Comparison of ENCODE assay signal across 9 cellular contexts in genomic region chr3:36945326-36945980, GRCh38. TPM values are rescaled to one million over a fixed set of nuclear protein-coding genes. Genes with fewer than 3 reads are reported as not detected.
DNase-seq lines count a peak whose midpoint lies in the region; ATAC-seq and TF ChIP-seq lines count a peak whose summit lies in the region.
"Had no signal": no experiment of that assay in that cellular context is flagged by ENCODE, and none has a peak within 500 bp of the region (broad histone marks: within the 10 kb centered on the region; RNA-seq: fewer than 3 reads in every experiment).

No MANE protein-coding gene starts in this region.

- H3K9me3 ChIP-seq in smooth muscle cell (replicated peaks; ENCODE audit: low read depth): peaks cover 3% of the 10 kb centered on the region

- peaks cover 24% of the 10 kb centered on the region for H3K9me3 Mint-ChIP-seq in GM23338
- H3K9me3 Mint-ChIP-seq in activated naive CD8-positive, alpha-beta T cell treated with anti-CD3 and anti-CD28 coated beads for 36 hours: peaks cover 21% of the 10 kb centered on the region

- H4K20me1 ChIP-seq in GM23338 (replicated peaks; ENCODE audit: insufficient read depth) (no peaks in the 10 kb centered on the region), smooth muscle cell (ENCODE audit: low read depth) (no peaks in the 10 kb centered on the region)

- 86% methylated on average over 28 of the region's 28 CpGs for WGBS in smooth muscle cell (ENCODE audit: low lambda C conversion rate)

- no peaks in the 10 kb centered on the region for H3K36me3 ChIP-seq in GM23338 (ENCODE audit: insufficient read depth)
- no peaks in the 10 kb centered on the region for H3K36me3 ChIP-seq in smooth muscle cell (ENCODE audit: low read depth)

- H3K27ac ChIP-seq in GM23338 (ENCODE audit: low read depth) (no peak overlapping the region), smooth muscle cell (ENCODE audit: low read depth) (no peak overlapping the region)
- H3K27ac ChIP-seq: PC-9 had no signal

- peaks cover 14% of the 10 kb centered on the region for H3K4me1 Mint-ChIP-seq in GM23338
- H3K4me1 Mint-ChIP-seq in activated naive CD8-positive, alpha-beta T cell treated with anti-CD3 and anti-CD28 coated beads for 36 hours: peaks cover 19% of the 10 kb centered on the region

- no peaks in the 10 kb centered on the region for H3K79me2 ChIP-seq in GM23338 (replicated peaks; ENCODE audit: insufficient read depth)
- no peaks in the 10 kb centered on the region for H3K79me2 ChIP-seq in smooth muscle cell (ENCODE audit: low read depth)

- H3K4me2 ChIP-seq in GM23338 (peak overlapping the region; percentile 96), smooth muscle cell (peak overlapping the region; percentile 99)

- H3K27ac Mint-ChIP-seq in GM23338: no peak overlapping the region
- H3K27ac Mint-ChIP-seq in activated naive CD8-positive, alpha-beta T cell treated with anti-CD3 and anti-CD28 coated beads for 36 hours: peak overlapping the region; percentile 71

- DNase-seq in GM23338 (ENCODE audit: low spot score): peak; percentile 30
- no peak for DNase-seq in activated naive CD8-positive, alpha-beta T cell treated with anti-CD3 and anti-CD28 coated beads for 36 hours
- DNase-seq in smooth muscle cell (lab: John Stamatoyannopoulos, UW; ENCODE audit: unreplicated experiment): no peak
- no peak for DNase-seq in stimulated activated CD4-positive, alpha-beta T cell treated with anti-CD3 and anti-CD28 coated beads, Interleukin-2, amount 100 ng/mL, for 48 hours
- no peak for DNase-seq in SIG-M5 (lab: John Stamatoyannopoulos, UW)
- DNase-seq: PC-9 had no signal

- H3K9me2 ChIP-seq in GM23338 (ENCODE audit: insufficient read depth): no peaks in the 10 kb centered on the region

- H3K27me3 Mint-ChIP-seq in GM23338 (ENCODE audit: insufficient read depth, low read depth, poor library complexity): peaks cover 34% of the 10 kb centered on the region
- H3K27me3 Mint-ChIP-seq in activated naive CD8-positive, alpha-beta T cell treated with anti-CD3 and anti-CD28 coated beads for 36 hours: no peaks in the 10 kb centered on the region

- H3K4me3 Mint-ChIP-seq in GM23338: peak overlapping the region; percentile 76
- peak overlapping the region; percentile 69 for H3K4me3 Mint-ChIP-seq in activated naive CD8-positive, alpha-beta T cell treated with anti-CD3 and anti-CD28 coated beads for 36 hours

- H3F3A ChIP-seq in GM23338 (replicated peaks; ENCODE audit: low read depth) (no peaks in the 10 kb centered on the region), smooth muscle cell (ENCODE audit: low read depth) (peaks cover 6% of the 10 kb centered on the region)

- H2AFZ ChIP-seq in GM23338 (peak overlapping the region; percentile 96), smooth muscle cell (ENCODE audit: low read depth) (peak overlapping the region; percentile 95)
- H2AFZ ChIP-seq: PC-9 had no signal

- TF ChIP-seq CTCF in GM23338 (conservative IDR thresholded peaks at IDR 0.05; ENCODE audit: low read depth in 2 of 2) (no peak), smooth muscle cell (IDR thresholded peaks at IDR 0.05; ENCODE audit: borderline replicate concordance, insufficient read depth, poor library complexity, severe bottlenecking) (no peak)

- H3K27me3 ChIP-seq in GM23338 (ENCODE audit: insufficient read depth) (peaks cover 40% of the 10 kb centered on the region), smooth muscle cell (ENCODE audit: low read depth) (no peaks in the 10 kb centered on the region)

- ATAC-seq in GM23338 (peak; percentile 3; the same call in 2 of the 3 replicates), HG03520 (IDR thresholded peaks at IDR 0.05; ENCODE audit: unreplicated experiment) (no peak), HG02973 (IDR thresholded peaks at IDR 0.05; ENCODE audit: unreplicated experiment) (no peak)

- H3K4me3 ChIP-seq in GM23338 (peak overlapping the region; percentile 70), iPS-11a (ENCODE audit: low read depth, low read length) (peak overlapping the region; percentile 54), smooth muscle cell (peak overlapping the region; percentile 69)
- H3K4me3 ChIP-seq: PC-9 had no signal

- H3K9ac ChIP-seq in smooth muscle cell (ENCODE audit: low read depth): no peak overlapping the region

- H3K4me1 ChIP-seq in GM23338 (ENCODE audit: insufficient read depth) (peaks cover 11% of the 10 kb centered on the region), smooth muscle cell (ENCODE audit: low read depth) (peaks cover 3% of the 10 kb centered on the region)

- H3K36me3 Mint-ChIP-seq in GM23338 (ENCODE audit: low read depth): peaks cover 23% of the 10 kb centered on the region
- H3K36me3 Mint-ChIP-seq in activated naive CD8-positive, alpha-beta T cell treated with anti-CD3 and anti-CD28 coated beads for 36 hours: peaks cover 18% of the 10 kb centered on the region

TF ChIP-seq in GM23338, 12 proteins besides CTCF, POLR2A, EP300 and RAD21:
- TF ChIP-seq CREB1 (CRISPR knock-in tag; IDR thresholded peaks at IDR 0.05; ENCODE audit: low read depth) (no peak), ETS1 (IDR thresholded peaks at IDR 0.05) (no peak)
TF ChIP-seq in GM23338: peak in this region for 0.

RNA-seq across cellular contexts. Expression of gene TRANK1, which starts 0.6 kb away (rescaled TPM):
- total RNA-seq in GM23338 (2014; rRNA removed; shearing (Covaris generic)): 6.7 and 7.1 TPM in 2 replicates
- polyA plus RNA-seq in GM23338 (2016; fragmentation: Nextera tagmentation; extraction: Ambion mirVana) (1.8 and 2.3 TPM in 2 replicates), smooth muscle cell (2.0 and 2.4 TPM in 2 replicates)
- 10 to 100 TPM; 17.2 to 20.7 TPM for total RNA-seq in activated naive CD8-positive, alpha-beta T cell treated with anti-CD3 and anti-CD28 coated beads for 36 hours
- total RNA-seq in smooth muscle cell: 5.2 and 11.7 TPM in 2 replicates

RNA-seq across cellular contexts. Expression of gene EPM2AIP1, which starts 47.5 kb away (rescaled TPM):
- 7.0 and 10.6 TPM in 2 replicates for total RNA-seq in GM23338 (2014; rRNA removed; shearing (Covaris generic))
- polyA plus RNA-seq in GM23338 (2016; fragmentation: Nextera tagmentation; extraction: Ambion mirVana) (5.0 and 7.2 TPM in 2 replicates), smooth muscle cell (6.5 and 11.7 TPM in 2 replicates)
- total RNA-seq in activated naive CD8-positive, alpha-beta T cell treated with anti-CD3 and anti-CD28 coated beads for 36 hours: 10 to 100 TPM in 1 of 2 experiments, 1 to 10 TPM in 1; 9.6 to 10.1 TPM
- 18.6 and 26.0 TPM in 2 replicates for total RNA-seq in smooth muscle cell

RNA-seq across cellular contexts. Expression of gene MLH1, which starts 47.9 kb away (rescaled TPM):
- total RNA-seq in GM23338 (2014; rRNA removed; shearing (Covaris generic)): 52.0 and 58.0 TPM in 2 replicates
- polyA plus RNA-seq in GM23338 (2016; fragmentation: Nextera tagmentation; extraction: Ambion mirVana) (31.7 and 32.4 TPM in 2 replicates), smooth muscle cell (16.6 and 22.6 TPM in 2 replicates)
- total RNA-seq in activated naive CD8-positive, alpha-beta T cell treated with anti-CD3 and anti-CD28 coated beads for 36 hours: 10 to 100 TPM; 82.3 to 83.7 TPM
- total RNA-seq in smooth muscle cell: 28.3 and 35.0 TPM in 2 replicates
